ENCODE assay signal across 20 cellular contexts in the genomic region with DNA sequence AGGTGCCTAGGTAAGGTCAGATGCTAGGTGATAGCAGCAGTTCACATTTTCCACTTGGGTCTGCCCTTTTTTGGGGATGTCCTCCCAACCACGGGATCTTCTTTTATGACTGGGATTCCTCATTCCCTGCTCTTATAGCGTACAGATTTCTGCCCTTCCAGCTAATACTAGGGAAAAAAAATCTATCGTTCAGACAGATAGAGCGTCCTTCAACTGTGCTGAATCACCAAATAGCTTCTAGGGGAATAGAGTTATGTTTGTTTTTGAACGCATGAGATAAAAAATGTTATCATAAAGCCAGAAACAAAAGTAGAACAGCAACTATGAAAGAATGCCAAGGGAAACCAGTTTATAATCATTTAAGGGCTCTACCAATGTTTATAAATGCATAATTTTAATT. TPM values are rescaled to one million over a fixed set of nuclear protein-coding genes. Genes with fewer than 3 reads are reported as not detected.
DNase-seq lines count a peak whose midpoint lies in the region; ATAC-seq, FAIRE-seq and TF ChIP-seq lines count a peak whose summit lies in the region.
"Had no signal": no experiment of that assay in that cellular context is flagged by ENCODE, and none has a peak within 500 bp of the region (broad histone marks: within the 10 kb centered on the region; RNA-seq: fewer than 3 reads in every experiment).

No MANE protein-coding gene starts in this region.

- TF ChIP-seq CTCF in fibroblast of pulmonary artery (IDR thresholded peaks at IDR 0.05; ENCODE audit: low read length, missing control alignments) (no peak), nephron (IDR thresholded peaks at IDR 0.05; ENCODE audit: unreplicated experiment in 3 of 3) (no peak)

- no peak overlapping the region for H4K8ac ChIP-seq in mesendoderm (ENCODE audit: low read depth, low read length)

- H3K4me1 Mint-ChIP-seq in nephron = peaks cover 43% of the 10 kb centered on the region

- H3K4me3 ChIP-seq in fibroblast of pulmonary artery (replicated peaks; ENCODE audit: low read depth, low read length) = no peak overlapping the region
- no peak overlapping the region for H3K4me3 ChIP-seq in mesendoderm (ENCODE audit: low read length)
- H3K4me3 ChIP-seq: A549, PC-9 had no signal

- no peaks in the 10 kb centered on the region for H3K79me1 ChIP-seq in mesendoderm (ENCODE audit: low read length)

- peak overlapping the region; percentile 46 to 90 (median 56) for H3K27ac Mint-ChIP-seq in nephron

- peak overlapping the region in 2 of 3 experiments; percentile 11 for H3K4me3 Mint-ChIP-seq in nephron

- peaks cover 73% of the 10 kb centered on the region for H3K36me3 Mint-ChIP-seq in nephron (ENCODE audit: low read depth)

- H3K27me3 Mint-ChIP-seq in nephron (ENCODE audit: low read depth) = no peaks in the 10 kb centered on the region

- no peak for ATAC-seq in HG03432 (IDR thresholded peaks at IDR 0.05; ENCODE audit: unreplicated experiment)
- ATAC-seq: A549 had no signal

- no peak for TF ChIP-seq POLR2A in GM12891 (IDR thresholded peaks at IDR 0.05; ENCODE audit: low read depth, low read length)

- no CpG with 5 or more reads among the region's 5 CpGs for WGBS in mesendoderm (ENCODE audit: extremely low coverage, insufficient coverage, low lambda C conversion rate)

- H3K36me3 ChIP-seq in mesendoderm (ENCODE audit: control insufficient read depth, insufficient read depth, low read length) = no peaks in the 10 kb centered on the region

- H3K9me3 Mint-ChIP-seq in nephron = no peaks in the 10 kb centered on the region

- H2AK5ac ChIP-seq in mesendoderm (ENCODE audit: low read length) = no peak overlapping the region

- H3K4me2 ChIP-seq in mesendoderm (ENCODE audit: low read length) = no peak overlapping the region
- H3K4me2 ChIP-seq: A549, PC-9 had no signal

- H3K79me2 ChIP-seq in mesendoderm (ENCODE audit: control insufficient read depth, insufficient read depth, low read length) = no peaks in the 10 kb centered on the region

- no peak overlapping the region for H3K4ac ChIP-seq in mesendoderm (ENCODE audit: low read depth, low read length)

- peak; percentile 45 for FAIRE-seq in GM12891 (lab: Jason Lieb, UNC)

- H2BK15ac ChIP-seq in mesendoderm (replicated peaks; ENCODE audit: low read depth) = no peak overlapping the region

- H3K9ac ChIP-seq in mesendoderm (ENCODE audit: low read length) = no peak overlapping the region

- no peak overlapping the region for H2BK120ac ChIP-seq in mesendoderm (ENCODE audit: low read depth, low read length)

- H2BK5ac ChIP-seq in mesendoderm (ENCODE audit: low read length) = no peak overlapping the region

- H3K56ac ChIP-seq in mesendoderm (ENCODE audit: low read length) = no peak overlapping the region

- no peak overlapping the region for H3K23ac ChIP-seq in mesendoderm (ENCODE audit: low read length)

- H3K18ac ChIP-seq in mesendoderm (ENCODE audit: low read length) = no peak overlapping the region

- no peak for DNase-seq in GM12891 (ENCODE audit: insufficient read length, low spot score)
- peak; percentile 56 for DNase-seq in amniotic epithelial cell (ENCODE audit: low read depth)
- peak; percentile 24 for DNase-seq in fibroblast of pulmonary artery (ENCODE audit: low read depth)
- no peak for DNase-seq in NCI-H2081 (lab: John Stamatoyannopoulos, UW)
- no peak for DNase-seq in foreskin melanocyte
- DNase-seq in mesendoderm = no peak
- DNase-seq: DMS153, H7, KBM-7, MV-4-11, NCI-H1417 treated with DMSO at 0.1 percent for 48 hours, NCI-H1930, NCI-H2171 treated with DMSO at 0.1 percent for 48 hours, NCI-H446 treated with DMSO at 0.1 percent for 48 hours, NCI-H774, PC-9 had no signal

- H4K5ac ChIP-seq in mesendoderm (ENCODE audit: low read length) = no peak overlapping the region

- no peak overlapping the region for H3K27ac ChIP-seq in mesendoderm (ENCODE audit: low read depth, low read length)
- H3K27ac ChIP-seq: A549, C4-2B, PC-9 had no signal

- no peaks in the 10 kb centered on the region for H3K4me1 ChIP-seq in mesendoderm (ENCODE audit: control insufficient read depth, low read depth, low read length)

- H3K27me3 ChIP-seq in mesendoderm (ENCODE audit: insufficient read depth, low read length, poor library complexity) = no peaks in the 10 kb centered on the region

TF ChIP-seq in GM12891, 5 proteins besides CTCF, POLR2A, EP300 and RAD21:
- TF ChIP-seq PAX5 (IDR thresholded peaks at IDR 0.05; ENCODE audit: insufficient read depth, low read length, severe bottlenecking) (no peak), POLR2AphosphoS5 (IDR thresholded peaks at IDR 0.05; ENCODE audit: low read depth, low read length) (no peak), SPI1 (IDR thresholded peaks at IDR 0.05; ENCODE audit: low read depth, low read length) (no peak), TAF1 (IDR thresholded peaks at IDR 0.05; ENCODE audit: low read depth, low read length) (no peak), POU2F2 (IDR thresholded peaks at IDR 0.05; ENCODE audit: low read depth, low read length) (no peak)

RNA-seq across cellular contexts. Expression of a gene that starts 13.0 kb away (rescaled TPM):
- polyA plus RNA-seq in GM12891 (2012; ENCODE audit: low read depth, missing spikeins) = 20.6 TPM
- polyA plus RNA-seq in mesendoderm (2013, experiment 1 of 2) = 17.2 TPM
- polyA plus RNA-seq in mesendoderm (2013, experiment 2 of 2) = 17.2 TPM

Comparison
In these comparisons a context has a peak if more than half of its experiments do, and no peak if none do; other contexts are left out.
1. DNase-seq: peak in amniotic epithelial cell (single experiment) and fibroblast of pulmonary artery (single experiment); none in GM12891 (single experiment), NCI-H2081 (0 of 2), foreskin melanocyte (single experiment) and mesendoderm (single experiment).